20 cellular contexts compared by ENCODE assay signal in the genomic region with DNA sequence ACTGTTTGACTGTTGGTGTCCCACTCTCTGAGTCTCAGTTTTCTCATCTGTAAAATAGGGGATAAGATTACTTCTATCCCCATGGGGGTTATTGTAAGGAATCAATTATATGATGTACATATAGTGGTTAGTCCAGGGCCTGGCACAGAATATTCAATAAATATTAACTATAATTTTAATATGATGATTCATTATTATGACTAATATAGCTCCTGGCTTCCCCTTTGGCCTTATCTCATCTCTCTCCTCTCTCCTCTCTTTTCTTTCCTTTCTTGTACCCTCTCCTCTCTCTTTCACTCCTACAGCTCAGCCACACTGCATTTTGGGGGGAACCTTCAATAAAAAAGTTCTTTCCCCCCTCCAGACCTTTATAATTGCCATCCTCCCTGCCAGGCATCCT. TPM values are rescaled to one million over a fixed set of nuclear protein-coding genes. Genes with fewer than 3 reads are reported as not detected.
DNase-seq lines count a peak whose midpoint lies in the region; ATAC-seq and TF ChIP-seq lines count a peak whose summit lies in the region.
"Had no signal": no experiment of that assay in that cellular context is flagged by ENCODE, and none has a peak within 500 bp of the region (broad histone marks: within the 10 kb centered on the region; RNA-seq: fewer than 3 reads in every experiment).

No MANE protein-coding gene starts in this region.

- no peak for TF ChIP-seq CTCF in SK-N-SH (IDR thresholded peaks at IDR 0.05)
- no peak for TF ChIP-seq CTCF in foreskin keratinocyte (conservative IDR thresholded peaks at IDR 0.05)

- no peak overlapping the region for H2AFZ ChIP-seq in ACC112 (ENCODE audit: low read length, unreplicated experiment)
- H2AFZ ChIP-seq in SK-N-SH (ENCODE audit: low read depth), result no peak overlapping the region
- H2AFZ ChIP-seq: GM23338 had no signal

- H3K27ac Mint-ChIP-seq in activated T-cell treated with anti-CD3 and anti-CD28 coated beads, Interleukin-2, amount 50 U/mL, for 72 hours, result no peak overlapping the region
- H3K27ac Mint-ChIP-seq: CD14-positive monocyte; CD4-positive, alpha-beta memory T cell; GM23338 had no signal

- no peaks in the 10 kb centered on the region for H3K9me3 ChIP-seq in SK-N-SH
- H3K9me3 ChIP-seq in skeletal muscle satellite cell (replicated peaks; ENCODE audit: low read length), result no peaks in the 10 kb centered on the region

- H3K9me2 ChIP-seq in SK-N-SH, result no peaks in the 10 kb centered on the region

- no peak for DNase-seq in SK-N-SH
- DNase-seq in foreskin keratinocyte, result no peak
- DNase-seq in activated T-cell treated with anti-CD3 and anti-CD28 coated beads, Interleukin-2, amount 50 U/mL, for 72 hours, result no peak
- DNase-seq in HuH-7 (ENCODE audit: low spot score), result no peak
- no peak for DNase-seq in NCI-H2081 treated with DMSO at 0.1 percent for 48 hours (lab: John Stamatoyannopoulos, UW)
- DNase-seq in dermis blood vessel endothelial cell, result no peak
- DNase-seq: CD4-positive, alpha-beta memory T cell; DMS153; DMS79; GDM1; HCEC 1CT; IMR-90 had no signal

- no peak for TF ChIP-seq RAD21 in SK-N-SH (IDR thresholded peaks at IDR 0.05; ENCODE audit: low read length)

- no peaks in the 10 kb centered on the region for H4K20me1 ChIP-seq in SK-N-SH (ENCODE audit: insufficient read depth)
- H4K20me1 ChIP-seq: BLaER1 had no signal

- no peak overlapping the region for H3K4me3 Mint-ChIP-seq in activated T-cell treated with anti-CD3 and anti-CD28 coated beads, Interleukin-2, amount 50 U/mL, for 72 hours
- H3K4me3 Mint-ChIP-seq: CD14-positive monocyte; CD4-positive, alpha-beta memory T cell; GM23338 had no signal

- peaks cover 5 to 9% of the 10 kb centered on the region in 2 donors for H3K9me3 Mint-ChIP-seq in activated T-cell treated with anti-CD3 and anti-CD28 coated beads, Interleukin-2, amount 50 U/mL, for 72 hours

- H3K4me2 ChIP-seq in SK-N-SH, result no peak overlapping the region; the same call in 1 of the 2 replicates
- peak overlapping the region; percentile 25 for H3K4me2 ChIP-seq in skeletal muscle satellite cell (ENCODE audit: low read length)
- H3K4me2 ChIP-seq: BLaER1, GM23338 had no signal

- POLR2A ChIA-PET in SK-N-SH (lab: Yijun Ruan, JAX), result no interaction called here

- H3K27me3 Mint-ChIP-seq in activated T-cell treated with anti-CD3 and anti-CD28 coated beads, Interleukin-2, amount 50 U/mL, for 72 hours (ENCODE audit: low read depth), result peaks cover 18% of the 10 kb centered on the region

- peak; percentile 28 for ATAC-seq in foreskin keratinocyte
- no peak for ATAC-seq in activated T-cell treated with anti-CD3 and anti-CD28 coated beads, Interleukin-2, amount 50 U/mL, for 72 hours (replicated peaks in 1 of 2)
- ATAC-seq: GM23338 had no signal

- peak in 1 of 2 experiments; percentile 38; a peak in 1 of 4 replicates for TF ChIP-seq EP300 in SK-N-SH (IDR thresholded peaks at IDR 0.05; ENCODE audit: borderline replicate concordance in 1 of 2, low read depth in 1 of 2, low read length in 1 of 2)

- no peak overlapping the region for H3K9ac ChIP-seq in SK-N-SH
- H3K9ac ChIP-seq in skeletal muscle satellite cell (ENCODE audit: low read depth, low read length), result no peak overlapping the region
- H3K9ac ChIP-seq: BLaER1 had no signal

- CTCF ChIA-PET in SK-N-SH (lab: Yijun Ruan, JAX), result no interaction called here

- peaks cover 39% of the 10 kb centered on the region for H3K4me1 ChIP-seq in ACC112 (ENCODE audit: control insufficient read depth, insufficient read depth, low read length, unreplicated experiment)
- H3K4me1 ChIP-seq in SK-N-SH (ENCODE audit: control insufficient read depth in 1 of 2, insufficient read depth in 2 of 2, low read depth in 1 of 2, low read length in 1 of 2), result peaks cover 0 to 8% of the 10 kb centered on the region in 2 experiments; a peak in 1 of 4 replicates
- no peaks in the 10 kb centered on the region for H3K4me1 ChIP-seq in foreskin keratinocyte
- peaks cover 43% of the 10 kb centered on the region for H3K4me1 ChIP-seq in skeletal muscle satellite cell (ENCODE audit: control insufficient read depth, insufficient read depth, low read length)
- H3K4me1 ChIP-seq: BLaER1 had no signal

- H3K36me3 Mint-ChIP-seq in activated T-cell treated with anti-CD3 and anti-CD28 coated beads, Interleukin-2, amount 50 U/mL, for 72 hours (ENCODE audit: insufficient read depth in 2 of 2), result peaks cover 5 to 8% of the 10 kb centered on the region in 2 donors
- H3K36me3 Mint-ChIP-seq: CD14-positive monocyte had no signal

- no peaks in the 10 kb centered on the region for H3K4me1 Mint-ChIP-seq in activated T-cell treated with anti-CD3 and anti-CD28 coated beads, Interleukin-2, amount 50 U/mL, for 72 hours (ENCODE audit: low read depth)
- H3K4me1 Mint-ChIP-seq: CD14-positive monocyte; CD4-positive, alpha-beta memory T cell; GM23338 had no signal

- no peaks in the 10 kb centered on the region for H3F3A ChIP-seq in SK-N-SH (replicated peaks; ENCODE audit: insufficient read depth)

- H3K27me3 ChIP-seq in ACC112 (ENCODE audit: insufficient read depth, low read length) (no peaks in the 10 kb centered on the region), SK-N-SH (ENCODE audit: insufficient read depth) (no peaks in the 10 kb centered on the region), foreskin keratinocyte (no peaks in the 10 kb centered on the region), skeletal muscle satellite cell (ENCODE audit: control insufficient read depth, insufficient read depth, low read length) (no peaks in the 10 kb centered on the region)
- H3K27me3 ChIP-seq: BLaER1 had no signal

- H3K36me3 ChIP-seq in ACC112 (ENCODE audit: insufficient read depth, low read length) (peaks cover 5% of the 10 kb centered on the region; the same call in 1 of the 2 replicates), SK-N-SH (replicated peaks in 1 of 2; ENCODE audit: control insufficient read depth in 1 of 2, insufficient read depth in 2 of 2, low read length in 1 of 2) (no peaks in the 10 kb centered on the region), skeletal muscle satellite cell (ENCODE audit: insufficient read depth, low read length) (peaks cover 6% of the 10 kb centered on the region)
- H3K36me3 ChIP-seq: BLaER1 had no signal

- H3K4me3 ChIP-seq in ACC112 (ENCODE audit: low read depth, low read length) (no peak overlapping the region), SK-N-SH (ENCODE audit: low read depth in 2 of 2, low read length in 1 of 2) (no peak overlapping the region), skeletal muscle satellite cell (ENCODE audit: low read length) (no peak overlapping the region)
- H3K4me3 ChIP-seq: BLaER1, GM23338 had no signal

- H3K27ac ChIP-seq in ACC112 (ENCODE audit: low read depth, low read length), result 0 out of 2 replicates have a peak overlapping the region, but pooled peaks have one; percentile 27
- peak overlapping the region in 1 of 2 experiments; percentile 57; a peak in 1 of 4 replicates for H3K27ac ChIP-seq in SK-N-SH (ENCODE audit: low read depth in 2 of 2, low read length in 1 of 2)
- no peak overlapping the region for H3K27ac ChIP-seq in foreskin keratinocyte
- H3K27ac ChIP-seq: BLaER1, HL-60 had no signal

- H3K79me2 ChIP-seq in ACC112 (ENCODE audit: control insufficient read depth, insufficient read depth, low read length, unreplicated experiment) (peaks cover 3% of the 10 kb centered on the region), SK-N-SH (ENCODE audit: insufficient read depth) (no peaks in the 10 kb centered on the region)

TF ChIP-seq in SK-N-SH, 30 proteins besides CTCF, POLR2A, EP300 and RAD21 (continues in another document):
- TF ChIP-seq FOSL2 (IDR thresholded peaks at IDR 0.05; ENCODE audit: borderline replicate concordance, low read depth), result peak; percentile 49; the same call in 1 of the 2 replicates
- peak; percentile 21 for TF ChIP-seq TCF12 (IDR thresholded peaks at IDR 0.05)
- no peak for TF ChIP-seq FOXJ3 (CRISPR knock-in tag; IDR thresholded peaks at IDR 0.05)
- no peak for TF ChIP-seq EZH2phosphoT487 (IDR thresholded peaks at IDR 0.05; ENCODE audit: borderline replicate concordance, low read depth)
- no peak for TF ChIP-seq RFX5 (IDR thresholded peaks at IDR 0.05; ENCODE audit: low read length)
- TF ChIP-seq USF2 (IDR thresholded peaks at IDR 0.05; ENCODE audit: borderline replicate concordance, low read depth, low read length), result no peak
- TF ChIP-seq NFIC (IDR thresholded peaks at IDR 0.05; ENCODE audit: borderline replicate concordance), result peak; percentile 14; the same call in 1 of the 2 replicates
- TF ChIP-seq RXRA (IDR thresholded peaks at IDR 0.05; ENCODE audit: borderline replicate concordance, low read depth), result peak; percentile 25; the same call in 1 of the 2 replicates
- TF ChIP-seq JUND (IDR thresholded peaks at IDR 0.05), result peak; percentile 46

RNA-seq across cellular contexts. Expression of gene TMEM233, which starts 21.1 kb away (rescaled TPM):
- polyA plus RNA-seq in SK-N-SH (2012; rRNA removed), result 2.3 and 2.6 TPM in 2 replicates
- 4.3 and 4.4 TPM in 2 replicates for polyA plus RNA-seq in SK-N-SH (2012; cell fraction: cytosol; rRNA removed)
- polyA plus RNA-seq in SK-N-SH (2012; cell fraction: nucleus; rRNA removed), result 1.4 and 3.3 TPM in 2 replicates
- total RNA-seq in foreskin keratinocyte, result not detected in 2 replicates
- polyA plus RNA-seq in foreskin keratinocyte, result not detected in 2 replicates
- total RNA-seq in skeletal muscle satellite cell (2012; rRNA removed), result 6.1 and 7.6 TPM in 2 replicates
- total RNA-seq in activated T-cell treated with anti-CD3 and anti-CD28 coated beads, Interleukin-2, amount 50 U/mL, for 72 hours, result not detected
- 0.23 and 0.34 TPM in 2 replicates for total RNA-seq in dermis blood vessel endothelial cell
- total RNA-seq: CD4-positive, alpha-beta memory T cell; HT1080; IMR-90 had no signal
- polyA plus RNA-seq: AG04450; CD14-positive monocyte; CD4-positive, alpha-beta memory T cell; IMR-90 had no signal

RNA-seq across cellular contexts. Expression of gene PRKAB1, which starts 53.2 kb away (rescaled TPM):
- 28.9 and 41.8 TPM in 2 replicates for polyA plus RNA-seq in SK-N-SH (2012; rRNA removed)
- polyA plus RNA-seq in SK-N-SH (2012; cell fraction: cytosol; rRNA removed), result 24.4 and 25.6 TPM in 2 replicates
- polyA plus RNA-seq in SK-N-SH (2012; cell fraction: nucleus; rRNA removed), result 44.0 and 60.3 TPM in 2 replicates
- 15.2 and 18.6 TPM in 2 replicates for total RNA-seq in foreskin keratinocyte
- 12.7 and 15.6 TPM in 2 replicates for polyA plus RNA-seq in foreskin keratinocyte
- 9.4 and 18.6 TPM in 2 replicates for total RNA-seq in skeletal muscle satellite cell (2012; rRNA removed)
- total RNA-seq in activated T-cell treated with anti-CD3 and anti-CD28 coated beads, Interleukin-2, amount 50 U/mL, for 72 hours, result 10 to 100 TPM; 52.3 to 63.7 TPM
- 19.9 and 23.0 TPM in 2 replicates for total RNA-seq in dermis blood vessel endothelial cell
